2 cellular contexts compared by ENCODE assay signal in the genomic region with DNA sequence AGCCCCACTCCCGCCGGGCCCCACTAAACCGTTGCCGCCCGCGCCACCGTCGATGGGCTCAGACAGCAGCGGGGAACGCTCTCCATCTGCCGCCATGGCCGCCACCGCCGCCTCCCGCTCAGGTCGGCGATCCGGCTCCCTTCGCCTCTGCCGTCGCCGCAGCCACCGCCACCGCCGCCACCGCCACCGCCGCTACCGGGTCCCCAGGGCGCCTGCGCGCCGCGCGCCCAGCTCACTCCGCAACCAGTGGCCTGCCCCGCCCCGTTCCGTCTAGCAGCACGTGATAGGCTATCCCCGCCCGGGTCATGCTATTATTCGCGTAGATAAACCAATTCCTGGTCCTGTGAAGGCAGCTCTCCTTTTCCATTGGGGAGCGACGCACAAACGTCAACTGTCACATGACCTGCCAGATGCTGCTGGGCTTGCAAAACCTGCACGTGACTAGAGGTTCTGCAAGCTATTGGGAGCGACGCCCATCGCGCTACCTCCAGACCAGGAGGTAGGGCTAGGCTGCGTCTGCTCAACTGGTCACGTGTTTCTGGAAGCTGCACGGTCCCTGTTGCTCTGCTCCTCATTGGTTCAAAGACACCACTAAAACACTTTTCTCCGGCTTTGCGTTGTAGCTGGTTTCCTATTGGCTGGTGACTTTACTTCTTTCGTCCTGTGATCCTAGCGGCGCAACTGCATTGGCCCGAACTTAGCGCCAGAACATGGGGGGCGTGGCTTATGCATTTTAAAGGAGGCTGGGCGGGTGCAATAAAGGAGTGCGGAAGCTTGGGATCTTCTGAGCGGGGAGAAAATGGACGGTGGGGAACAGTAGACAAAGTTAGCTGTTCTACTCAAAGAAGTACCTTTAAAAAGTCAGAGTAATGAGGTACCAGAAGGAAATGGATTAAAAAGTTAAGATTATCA.
TF ChIP-seq lines count a peak whose summit lies in the region.

A gene (minus strand): TSS at position 205 of the 912 bp plus-strand sequence. CDS start 109 bp downstream, at position 96.

TF ChIP-seq in IMR-90, 13 proteins besides CTCF, POLR2A, EP300 and RAD21:
- TF ChIP-seq NFE2L2 (IDR thresholded peaks at IDR 0.05; ENCODE audit: low read depth, low read length) (no peak), MXI1 (IDR thresholded peaks at IDR 0.05; ENCODE audit: borderline replicate concordance, low read depth, low read length) (no peak), RFX5 (IDR thresholded peaks at IDR 0.05; ENCODE audit: low read depth, low read length) (no peak; the same call in 1 of the 2 replicates), MAZ (IDR thresholded peaks at IDR 0.05; ENCODE audit: borderline replicate concordance, low read depth, low read length) (peak; percentile 61), FOS (IDR thresholded peaks at IDR 0.05; ENCODE audit: low read depth, low read length) (peak; percentile 75), CEBPB (IDR thresholded peaks at IDR 0.05; ENCODE audit: low read depth, low read length) (peak; percentile 93), MAFK (IDR thresholded peaks at IDR 0.05; ENCODE audit: low read depth, low read length) (peak; percentile 88), SMC3 (IDR thresholded peaks at IDR 0.05; ENCODE audit: low read depth, low read length) (no peak), RCOR1 (IDR thresholded peaks at IDR 0.05; ENCODE audit: insufficient replicate concordance, low read length) (no peak), BHLHE40 (IDR thresholded peaks at IDR 0.05; ENCODE audit: low read depth, low read length) (peak; percentile 98), CHD1 (IDR thresholded peaks at IDR 0.05; ENCODE audit: low read depth, low read length) (no peak)
- TF ChIP-seq, protein P1, sequence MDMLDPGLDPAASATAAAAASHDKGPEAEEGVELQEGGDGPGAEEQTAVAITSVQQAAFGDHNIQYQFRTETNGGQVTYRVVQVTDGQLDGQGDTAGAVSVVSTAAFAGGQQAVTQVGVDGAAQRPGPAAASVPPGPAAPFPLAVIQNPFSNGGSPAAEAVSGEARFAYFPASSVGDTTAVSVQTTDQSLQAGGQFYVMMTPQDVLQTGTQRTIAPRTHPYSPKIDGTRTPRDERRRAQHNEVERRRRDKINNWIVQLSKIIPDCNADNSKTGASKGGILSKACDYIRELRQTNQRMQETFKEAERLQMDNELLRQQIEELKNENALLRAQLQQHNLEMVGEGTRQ (IDR thresholded peaks at IDR 0.05; ENCODE audit: low read depth, low read length) = peak; percentile 99
- TF ChIP-seq, protein P2, sequence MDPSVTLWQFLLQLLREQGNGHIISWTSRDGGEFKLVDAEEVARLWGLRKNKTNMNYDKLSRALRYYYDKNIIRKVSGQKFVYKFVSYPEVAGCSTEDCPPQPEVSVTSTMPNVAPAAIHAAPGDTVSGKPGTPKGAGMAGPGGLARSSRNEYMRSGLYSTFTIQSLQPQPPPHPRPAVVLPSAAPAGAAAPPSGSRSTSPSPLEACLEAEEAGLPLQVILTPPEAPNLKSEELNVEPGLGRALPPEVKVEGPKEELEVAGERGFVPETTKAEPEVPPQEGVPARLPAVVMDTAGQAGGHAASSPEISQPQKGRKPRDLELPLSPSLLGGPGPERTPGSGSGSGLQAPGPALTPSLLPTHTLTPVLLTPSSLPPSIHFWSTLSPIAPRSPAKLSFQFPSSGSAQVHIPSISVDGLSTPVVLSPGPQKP (IDR thresholded peaks at IDR 0.05; ENCODE audit: borderline replicate concordance, low read depth, low read length) = no peak

TF ChIP-seq in endothelial cell of umbilical vein, 7 proteins besides CTCF, POLR2A, EP300 and RAD21:
- TF ChIP-seq GATA2 (IDR thresholded peaks at IDR 0.05; ENCODE audit: insufficient read depth, insufficient read length, low read depth, low read length) (no peak), EZH2 (IDR thresholded peaks at IDR 0.05; ENCODE audit: borderline replicate concordance, low read depth, low read length, severe bottlenecking) (peak; percentile 88), JUN (IDR thresholded peaks at IDR 0.05; ENCODE audit: borderline replicate concordance, insufficient read depth, insufficient read length, low read depth) (no peak), MYC (IDR thresholded peaks at IDR 0.05; ENCODE audit: low read depth, low read length) (peak; percentile 55), POLR2AphosphoS5 (IDR thresholded peaks at IDR 0.05; ENCODE audit: insufficient read depth, low read depth, low read length) (peak; percentile 54), FOS (IDR thresholded peaks at IDR 0.05; ENCODE audit: borderline replicate concordance, insufficient read depth, low read length) (no peak)
- TF ChIP-seq, protein P3, sequence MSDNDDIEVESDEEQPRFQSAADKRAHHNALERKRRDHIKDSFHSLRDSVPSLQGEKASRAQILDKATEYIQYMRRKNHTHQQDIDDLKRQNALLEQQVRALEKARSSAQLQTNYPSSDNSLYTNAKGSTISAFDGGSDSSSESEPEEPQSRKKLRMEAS (IDR thresholded peaks at IDR 0.05; ENCODE audit: insufficient read depth, insufficient read length) = peak; percentile 100
TF ChIP-seq in endothelial cell of umbilical vein: peak in this region for 4.
